In the genomic region with DNA sequence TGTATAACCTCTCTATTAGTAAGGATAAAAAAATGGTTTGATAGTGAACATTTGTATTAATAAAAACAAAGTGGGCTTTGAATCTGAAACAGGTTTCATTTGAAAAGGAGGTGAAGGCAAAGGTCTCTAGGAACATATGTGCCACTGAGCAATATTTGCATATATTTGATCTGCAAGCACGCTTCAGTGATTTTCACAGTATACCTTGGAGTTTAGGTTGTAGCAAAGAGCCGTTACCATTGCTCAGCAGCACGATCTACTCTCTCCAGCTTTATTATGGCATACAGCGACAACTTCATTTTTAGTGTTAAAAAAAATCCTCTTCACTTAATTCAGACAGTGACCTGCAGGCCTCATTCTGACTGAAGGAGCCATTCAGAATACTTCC, we compare ENCODE assay signal across 12 cellular contexts.
DNase-seq lines count a peak whose midpoint lies in the region; ATAC-seq and TF ChIP-seq lines count a peak whose summit lies in the region.
"Had no signal": no experiment of that assay in that cellular context is flagged by ENCODE, and none has a peak within 500 bp of the region (broad histone marks: within the 10 kb centered on the region; RNA-seq: fewer than 3 reads in every experiment).

No MANE protein-coding gene starts in this region.

- H3K27me3 ChIP-seq in BLaER1 treated with 17β-estradiol and CSF1 and Interleukin-3, amounts not matched to agents 10 nM and 100 nM: no peaks in the 10 kb centered on the region
- no peaks in the 10 kb centered on the region for H3K27me3 ChIP-seq in SJSA1 (replicated peaks)
- H3K27me3 ChIP-seq: MG63 had no signal

- peak overlapping the region in 9 of 11 experiments; percentile 22 to 61 (median 49); a peak in 16 of 22 replicates for H3K9ac ChIP-seq in BLaER1 treated with 17β-estradiol and CSF1 and Interleukin-3, amounts not matched to agents 10 nM and 100 nM

- no peak for TF ChIP-seq CTCF in mesothelial cell of epicardium (IDR thresholded peaks at IDR 0.05; ENCODE audit: unreplicated experiment)

- ATAC-seq in GM21529 (IDR thresholded peaks at IDR 0.05; ENCODE audit: unreplicated experiment) (peak; percentile 32), HG03196 (IDR thresholded peaks at IDR 0.05; ENCODE audit: unreplicated experiment) (no peak), GM21723 (IDR thresholded peaks at IDR 0.05; ENCODE audit: unreplicated experiment) (no peak)
- ATAC-seq: T-cell had no signal

- no peaks in the 10 kb centered on the region for H3K27me3 Mint-ChIP-seq in mesothelial cell of epicardium (ENCODE audit: low read depth)
- H3K27me3 Mint-ChIP-seq: T-cell had no signal

- peak overlapping the region in 8 of 10 experiments; percentile 5 to 45 (median 28); a peak in 8 of 20 replicates for H3K4me3 ChIP-seq in BLaER1 treated with 17β-estradiol and CSF1 and Interleukin-3, amounts not matched to agents 10 nM and 100 nM
- H3K4me3 ChIP-seq in SJSA1: no peak overlapping the region

- no peaks in the 10 kb centered on the region for H4K20me1 ChIP-seq in BLaER1 treated with 17β-estradiol and CSF1 and Interleukin-3, amounts not matched to agents 10 nM and 100 nM

- H3K27ac ChIP-seq in BLaER1 treated with 17β-estradiol and CSF1 and Interleukin-3, amounts not matched to agents 10 nM and 100 nM: peak overlapping the region; percentile 26 to 70 (median 59); a peak in 20 of 22 replicates
- H3K27ac ChIP-seq in SJSA1: peak overlapping the region; percentile 23; the same call in 1 of the 2 replicates

- DNase-seq in SJSA1 (ENCODE audit: low read depth in 1 of 2, low spot score in 2 of 2) (no peak), mesothelial cell of epicardium (ENCODE audit: low spot score in 2 of 2, unreplicated experiment in 2 of 2) (no peak), NCI-H748 (lab: John Stamatoyannopoulos, UW; ENCODE audit: unreplicated experiment) (no peak)
- no peak for DNase-seq in activated CD4-positive, CD25-positive, alpha-beta regulatory T cell treated with anti-CD3 and anti-CD28 coated beads, Interleukin-2, amount 50 U/mL, for 72 hours

- H3K9me3 ChIP-seq in BLaER1 treated with 17β-estradiol and CSF1 and Interleukin-3, amounts not matched to agents 10 nM and 100 nM (replicated peaks in 1 of 11): peaks cover 13 to 36% (median 27%) of the 10 kb centered on the region in 11 experiments; a peak in 20 of 22 replicates
- H3K9me3 ChIP-seq in SJSA1 (replicated peaks): no peaks in the 10 kb centered on the region; the same call in 1 of the 2 replicates

- peak overlapping the region; percentile 88 for H3K27ac Mint-ChIP-seq in mesothelial cell of epicardium
- H3K27ac Mint-ChIP-seq: activated CD8-positive, alpha-beta T cell treated with anti-CD3 and anti-CD28 coated beads for 36 hours; activated naive CD8-positive, alpha-beta T cell had no signal

- no peaks in the 10 kb centered on the region for H3K36me3 ChIP-seq in BLaER1 treated with 17β-estradiol and CSF1 and Interleukin-3, amounts not matched to agents 10 nM and 100 nM
- no peaks in the 10 kb centered on the region for H3K36me3 ChIP-seq in SJSA1
- H3K36me3 ChIP-seq: MG63 had no signal

- peaks cover 10% of the 10 kb centered on the region for H3K9me3 Mint-ChIP-seq in mesothelial cell of epicardium
- H3K9me3 Mint-ChIP-seq: activated CD8-positive, alpha-beta T cell treated with anti-CD3 and anti-CD28 coated beads for 36 hours had no signal

- H3K4me1 Mint-ChIP-seq in mesothelial cell of epicardium: peaks cover 17% of the 10 kb centered on the region

- no peak overlapping the region for H3K4me3 Mint-ChIP-seq in mesothelial cell of epicardium
- H3K4me3 Mint-ChIP-seq: activated CD8-positive, alpha-beta T cell treated with anti-CD3 and anti-CD28 coated beads for 36 hours; activated naive CD8-positive, alpha-beta T cell; T-cell had no signal

- H3K4me1 ChIP-seq in BLaER1 treated with 17β-estradiol and CSF1 and Interleukin-3, amounts not matched to agents 10 nM and 100 nM: peaks cover 38 to 49% (median 46%) of the 10 kb centered on the region in 10 experiments
- H3K4me1 ChIP-seq in SJSA1 (replicated peaks): peaks cover 15% of the 10 kb centered on the region

- peak overlapping the region; percentile 71 to 94 (median 79) for H3K4me2 ChIP-seq in BLaER1 treated with 17β-estradiol and CSF1 and Interleukin-3, amounts not matched to agents 10 nM and 100 nM

- peaks cover 4% of the 10 kb centered on the region for H3K36me3 Mint-ChIP-seq in mesothelial cell of epicardium
- H3K36me3 Mint-ChIP-seq: T-cell had no signal
